In the genomic region with DNA sequence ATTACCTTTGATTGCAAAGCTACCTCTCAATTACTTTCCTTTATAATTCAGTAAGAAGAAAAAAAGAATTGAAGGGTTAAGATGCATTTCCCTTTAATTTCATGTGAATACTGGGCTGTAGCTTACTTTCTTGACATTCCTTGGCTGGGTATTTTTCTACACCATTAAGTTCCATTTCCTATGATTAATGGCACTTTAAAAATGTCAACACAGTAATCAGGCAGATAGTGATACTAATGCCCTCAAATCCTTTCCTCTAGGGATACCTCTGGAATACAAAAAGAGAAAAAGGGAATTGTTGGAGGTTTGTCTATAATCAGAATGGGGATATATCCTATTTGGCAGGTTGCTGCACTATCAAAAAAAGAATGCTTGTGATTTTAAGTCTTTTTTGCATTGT, we compare ENCODE assay signal across 22 cellular contexts.
DNase-seq lines count a peak whose midpoint lies in the region; ATAC-seq, FAIRE-seq and TF ChIP-seq lines count a peak whose summit lies in the region.
"Had no signal": no experiment of that assay in that cellular context is flagged by ENCODE, and none has a peak within 500 bp of the region (broad histone marks: within the 10 kb centered on the region; RNA-seq: fewer than 3 reads in every experiment).

No MANE protein-coding gene starts in this region.

- H3K4me2 ChIP-seq in endothelial cell of umbilical vein (ENCODE audit: insufficient read depth, low read length), result no peak overlapping the region

- CTCF ChIA-PET in endothelial cell of umbilical vein (lab: Charles Lee), result interaction anchor here (1.1 to 1.5 kb wide), 2 partner anchors 9 to 14 kb away, joined by 3 to 5 read pairs; no protein-coding TSS in a partner anchor

- no peak overlapping the region for H3K27ac ChIP-seq in endothelial cell of umbilical vein (ENCODE audit: insufficient read depth, low read depth, low read length)
- no peak overlapping the region for H3K27ac ChIP-seq in endodermal cell (ENCODE audit: low read depth, low read length)
- H3K27ac ChIP-seq: C4-2B had no signal

- dilution Hi-C loops in endothelial cell of umbilical vein (cut with MboI; ENCODE audit: extremely low pct_ligation_motif_present, low sequenced_read_pairs), result no loop called here

- H3K27ac Mint-ChIP-seq in endodermal cell, result no peak overlapping the region
- H3K27ac Mint-ChIP-seq in natural killer cell treated with Interleukin-12 subunit alpha and Interleukin-12 subunit beta and Interleukin-15 and Interleukin-18, amount 100 ng/mL, for 72 hours, result no peak overlapping the region
- H3K27ac Mint-ChIP-seq: CD4-positive, alpha-beta T cell; IgD-negative memory B cell had no signal

- H3K27me3 ChIP-seq in endothelial cell of umbilical vein (ENCODE audit: control insufficient read depth in 2 of 2, insufficient read depth in 2 of 2, low read length in 2 of 2) (no peaks in the 10 kb centered on the region), endodermal cell (ENCODE audit: control insufficient read depth, insufficient read depth, low read length, poor library complexity, severe bottlenecking) (no peaks in the 10 kb centered on the region)

- H3K4me1 ChIP-seq in endothelial cell of umbilical vein (ENCODE audit: control insufficient read depth, extremely low read depth, insufficient read depth, low read length) (peaks cover 10% of the 10 kb centered on the region), endodermal cell (ENCODE audit: control insufficient read depth, insufficient read depth, low read length) (peaks cover 7% of the 10 kb centered on the region)
- H3K4me1 ChIP-seq: Caco-2 had no signal

- no peak overlapping the region for H3K9ac ChIP-seq in endothelial cell of umbilical vein (replicated peaks; ENCODE audit: extremely low read depth, insufficient read depth, low read length)
- H3K9ac ChIP-seq in endodermal cell (ENCODE audit: extremely low read depth, low read length, poor library complexity, severe bottlenecking), result no peak overlapping the region

- no peak overlapping the region for H2AFZ ChIP-seq in endothelial cell of umbilical vein (ENCODE audit: low read depth, low read length)

- no peaks in the 10 kb centered on the region for H4K20me1 ChIP-seq in endothelial cell of umbilical vein (replicated peaks; ENCODE audit: control insufficient read depth, extremely low read depth, insufficient read depth, low read length)

- no peak for TF ChIP-seq CTCF in endothelial cell of umbilical vein (IDR thresholded peaks at IDR 0.05; ENCODE audit: extremely low read depth in 1 of 2, insufficient read depth in 1 of 2, low read depth in 1 of 2, low read length in 2 of 2)
- no peak for TF ChIP-seq CTCF in endodermal cell (conservative IDR thresholded peaks at IDR 0.05)

- POLR2A ChIA-PET in endothelial cell of umbilical vein (lab: Charles Lee), result no interaction called here

- TF ChIP-seq RAD21 in Ishikawa (IDR thresholded peaks at IDR 0.05; ENCODE audit: low read depth), result no peak

- no peak overlapping the region for H3K4me3 Mint-ChIP-seq in endodermal cell
- H3K4me3 Mint-ChIP-seq in natural killer cell treated with Interleukin-12 subunit alpha and Interleukin-12 subunit beta and Interleukin-15 and Interleukin-18, amount 100 ng/mL, for 72 hours, result no peak overlapping the region
- H3K4me3 Mint-ChIP-seq: CD4-positive, alpha-beta T cell; IgD-negative memory B cell had no signal

- H3K9me3 ChIP-seq in endothelial cell of umbilical vein (replicated peaks; ENCODE audit: control insufficient read depth, insufficient read depth, low read length) (no peaks in the 10 kb centered on the region), endodermal cell (ENCODE audit: control insufficient read depth, low read length) (no peaks in the 10 kb centered on the region)
- H3K9me3 ChIP-seq: Caco-2 had no signal

- no peak overlapping the region for H3K4me3 ChIP-seq in endothelial cell of umbilical vein (replicated peaks in 1 of 3; ENCODE audit: insufficient read depth in 1 of 3, low read depth in 1 of 3, low read length in 3 of 3)
- no peak overlapping the region for H3K4me3 ChIP-seq in endodermal cell (ENCODE audit: low read length)
- H3K4me3 ChIP-seq: GM12878 had no signal

- TF ChIP-seq POLR2A in endothelial cell of umbilical vein (IDR thresholded peaks at IDR 0.05; ENCODE audit: low read depth, low read length), result no peak

- no TSS peak for BruUV-seq in endothelial cell of umbilical vein (replicated peaks; lab: Mats Ljungman, UMichigan)

- DNase-seq in GM04503 (ENCODE audit: low read depth), result peak; percentile 8
- peak; percentile 50 for DNase-seq in endothelial cell of umbilical vein (ENCODE audit: low read depth, low spot score)
- peak; percentile 20 for DNase-seq in renal cortical epithelial cell (ENCODE audit: low read depth)
- DNase-seq in endodermal cell, result no peak
- DNase-seq in natural killer cell treated with Interleukin-12 subunit alpha and Interleukin-12 subunit beta and Interleukin-15 and Interleukin-18, amount 100 ng/mL, for 72 hours (ENCODE audit: low spot score), result no peak
- no peak for DNase-seq in NCI-H1694 treated with DMSO at 0.1 percent for 48 hours (lab: John Stamatoyannopoulos, UW)
- DNase-seq: AML-193; Caco-2; CD4-positive, alpha-beta T cell; DMS79; GF-D8; GOT3; H7; KG1 had no signal

- H3K9me3 Mint-ChIP-seq in endodermal cell, result no peaks in the 10 kb centered on the region
- H3K9me3 Mint-ChIP-seq in natural killer cell treated with Interleukin-12 subunit alpha and Interleukin-12 subunit beta and Interleukin-15 and Interleukin-18, amount 100 ng/mL, for 72 hours, result no peaks in the 10 kb centered on the region
- H3K9me3 Mint-ChIP-seq: CD4-positive, alpha-beta T cell; IgD-negative memory B cell had no signal

- H3K4me1 Mint-ChIP-seq in endodermal cell, result peaks cover 24% of the 10 kb centered on the region
- H3K4me1 Mint-ChIP-seq in natural killer cell treated with Interleukin-12 subunit alpha and Interleukin-12 subunit beta and Interleukin-15 and Interleukin-18, amount 100 ng/mL, for 72 hours (ENCODE audit: low read depth in 2 of 2), result no peaks in the 10 kb centered on the region
- H3K4me1 Mint-ChIP-seq: IgD-negative memory B cell had no signal

- TF ChIP-seq EP300 in Ishikawa (IDR thresholded peaks at IDR 0.05; ENCODE audit: borderline replicate concordance), result no peak; the same call in 1 of the 2 replicates

- no peak for ATAC-seq in HG02759 (IDR thresholded peaks at IDR 0.05; ENCODE audit: unreplicated experiment)
- no peak for ATAC-seq in natural killer cell treated with Interleukin-12 subunit alpha and Interleukin-12 subunit beta and Interleukin-15 and Interleukin-18, amount 100 ng/mL, for 72 hours
- ATAC-seq: GM12878, HCT116 had no signal

- no peaks in the 10 kb centered on the region for H3K27me3 Mint-ChIP-seq in endodermal cell (ENCODE audit: insufficient read depth)
- no peaks in the 10 kb centered on the region for H3K27me3 Mint-ChIP-seq in natural killer cell treated with Interleukin-12 subunit alpha and Interleukin-12 subunit beta and Interleukin-15 and Interleukin-18, amount 100 ng/mL, for 72 hours
- H3K27me3 Mint-ChIP-seq: CD4-positive, alpha-beta T cell; IgD-negative memory B cell had no signal

- H3K79me2 ChIP-seq in endothelial cell of umbilical vein (ENCODE audit: control insufficient read depth, insufficient read depth, low read length), result no peaks in the 10 kb centered on the region

- peaks cover 5% of the 10 kb centered on the region for H3K36me3 Mint-ChIP-seq in endodermal cell (ENCODE audit: low read depth)
- H3K36me3 Mint-ChIP-seq in natural killer cell treated with Interleukin-12 subunit alpha and Interleukin-12 subunit beta and Interleukin-15 and Interleukin-18, amount 100 ng/mL, for 72 hours, result peaks cover 8% of the 10 kb centered on the region

- FAIRE-seq in endothelial cell of umbilical vein (lab: Jason Lieb, UNC), result no peak
- FAIRE-seq: A204.1, D721Med, GM12878 had no signal

- H3K9me1 ChIP-seq in endothelial cell of umbilical vein (replicated peaks; ENCODE audit: control insufficient read depth, extremely low read depth, insufficient read depth, low read length), result no peaks in the 10 kb centered on the region

- H3K36me3 ChIP-seq in endothelial cell of umbilical vein (ENCODE audit: control insufficient read depth in 2 of 2, extremely low read depth in 1 of 2, insufficient read depth in 2 of 2, low read length in 2 of 2), result no peaks in the 10 kb centered on the region
- peaks cover under 1% of the 10 kb centered on the region for H3K36me3 ChIP-seq in endodermal cell (ENCODE audit: control insufficient read depth, insufficient read depth, low read length)

- intact Hi-C loops in endothelial cell of umbilical vein (cut with micrococcal nuclease), result no loop called here

TF ChIP-seq in Ishikawa, 13 proteins besides CTCF, POLR2A, EP300 and RAD21:
- TF ChIP-seq ZBTB7A (IDR thresholded peaks at IDR 0.05; ENCODE audit: low read depth) (no peak), TEAD4 (IDR thresholded peaks at IDR 0.05) (peak; percentile 59)

TF ChIP-seq in endothelial cell of umbilical vein, 7 proteins besides CTCF, POLR2A, EP300 and RAD21:
- no peak for TF ChIP-seq JUN (IDR thresholded peaks at IDR 0.05; ENCODE audit: borderline replicate concordance, insufficient read depth, insufficient read length, low read depth)
- TF ChIP-seq FOS (IDR thresholded peaks at IDR 0.05; ENCODE audit: borderline replicate concordance, insufficient read depth, low read length), result no peak
- TF ChIP-seq POLR2AphosphoS5 (IDR thresholded peaks at IDR 0.05; ENCODE audit: insufficient read depth, low read depth, low read length), result no peak
- no peak for TF ChIP-seq GATA2 (IDR thresholded peaks at IDR 0.05; ENCODE audit: insufficient read depth, insufficient read length, low read depth, low read length)
- no peak for TF ChIP-seq MYC (IDR thresholded peaks at IDR 0.05; ENCODE audit: low read depth, low read length)
- TF ChIP-seq, protein P1, sequence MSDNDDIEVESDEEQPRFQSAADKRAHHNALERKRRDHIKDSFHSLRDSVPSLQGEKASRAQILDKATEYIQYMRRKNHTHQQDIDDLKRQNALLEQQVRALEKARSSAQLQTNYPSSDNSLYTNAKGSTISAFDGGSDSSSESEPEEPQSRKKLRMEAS (IDR thresholded peaks at IDR 0.05; ENCODE audit: insufficient read depth, insufficient read length), result no peak
- TF ChIP-seq EZH2 (IDR thresholded peaks at IDR 0.05; ENCODE audit: borderline replicate concordance, low read depth, low read length, severe bottlenecking), result no peak

Comparison
In these comparisons a context has a peak if more than half of its experiments do, and no peak if none do; other contexts are left out.
1. DNase-seq: peak in GM04503 (single experiment), endothelial cell of umbilical vein (single experiment) and renal cortical epithelial cell (single experiment); none in endodermal cell (single experiment), natural killer cell treated with Interleukin-12 subunit alpha and Interleukin-12 subunit beta and Interleukin-15 and Interleukin-18, amount 100 ng/mL, for 72 hours (single experiment) and NCI-H1694 treated with DMSO at 0.1 percent for 48 hours (single experiment).